In genomic region chr3:171353423-171353822, GRCh38 we compare ENCODE assay signal across 23 cellular contexts.
DNase-seq lines count a peak whose midpoint lies in the region; ATAC-seq and TF ChIP-seq lines count a peak whose summit lies in the region.
"Had no signal": no experiment of that assay in that cellular context is flagged by ENCODE, and none has a peak within 500 bp of the region (broad histone marks: within the 10 kb centered on the region; RNA-seq: fewer than 3 reads in every experiment).

No MANE protein-coding gene starts in this region.

- in situ Hi-C loops in gastrocnemius medialis (cut with MboI; ENCODE audit: low sequenced_read_pairs in 4 of 4), result no loop called here

- H3K9me3 ChIP-seq in gastrocnemius medialis, result no peaks in the 10 kb centered on the region
- H3K9me3 ChIP-seq: ovary had no signal

- peak overlapping the region in 2 of 4 donors; percentile 15 to 29 for H3K27ac ChIP-seq in gastrocnemius medialis
- H3K27ac ChIP-seq: hepatocyte, ovary had no signal

- intact Hi-C loops in gastrocnemius medialis (cut with DNase I; ENCODE audit: low total_unique reads), result no loop called here

- H3K36me3 Mint-ChIP-seq in endothelial cell (ENCODE audit: low read depth, unreplicated experiment), result no peaks in the 10 kb centered on the region
- H3K36me3 Mint-ChIP-seq: activated CD4-positive, alpha-beta memory T cell treated with anti-CD3 and anti-CD28 coated beads for 36 hours; activated naive CD8-positive, alpha-beta T cell treated with anti-CD3 and anti-CD28 coated beads for 36 hours; natural killer cell treated with Interleukin-12 subunit alpha and Interleukin-12 subunit beta and Interleukin-15 and Interleukin-18, amount 100 ng/mL, for 72 hours; stimulated activated memory B cell treated with anti-CD40 and anti-IgM and Interleukin-4, amounts not matched to agents 10 μg/mL and 1 μg/mL and 100 μg/mL, for 72 hours had no signal

- H3K36me3 ChIP-seq in gastrocnemius medialis, result no peaks in the 10 kb centered on the region
- H3K36me3 ChIP-seq: ovary had no signal

- H3K27me3 ChIP-seq in gastrocnemius medialis, result no peaks in the 10 kb centered on the region
- H3K27me3 ChIP-seq: hepatocyte, ovary had no signal

- H3K27ac Mint-ChIP-seq in endothelial cell (ENCODE audit: unreplicated experiment), result no peak overlapping the region
- H3K27ac Mint-ChIP-seq: activated CD4-positive, alpha-beta memory T cell treated with anti-CD3 and anti-CD28 coated beads for 36 hours; activated naive CD8-positive, alpha-beta T cell treated with anti-CD3 and anti-CD28 coated beads for 36 hours; natural killer cell treated with Interleukin-12 subunit alpha and Interleukin-12 subunit beta and Interleukin-15 and Interleukin-18, amount 100 ng/mL, for 72 hours; stimulated activated memory B cell treated with anti-CD40 and anti-IgM and Interleukin-4, amounts not matched to agents 10 μg/mL and 1 μg/mL and 100 μg/mL, for 72 hours had no signal

- H3K4me3 Mint-ChIP-seq in endothelial cell (ENCODE audit: unreplicated experiment), result no peak overlapping the region
- H3K4me3 Mint-ChIP-seq: activated CD4-positive, alpha-beta memory T cell treated with anti-CD3 and anti-CD28 coated beads for 36 hours; activated naive CD8-positive, alpha-beta T cell treated with anti-CD3 and anti-CD28 coated beads for 36 hours; natural killer cell treated with Interleukin-12 subunit alpha and Interleukin-12 subunit beta and Interleukin-15 and Interleukin-18, amount 100 ng/mL, for 72 hours; stimulated activated memory B cell treated with anti-CD40 and anti-IgM and Interleukin-4, amounts not matched to agents 10 μg/mL and 1 μg/mL and 100 μg/mL, for 72 hours had no signal

- peak; percentile 19 for DNase-seq in EL
- DNase-seq in LHCN-M2 (ENCODE audit: low read depth), result peak; percentile 29
- peak; percentile 84 for DNase-seq in epithelial cell of esophagus (ENCODE audit: low read depth)
- no peak for DNase-seq in gastrocnemius medialis
- no peak for DNase-seq in activated CD8-positive, alpha-beta memory T cell treated with anti-CD3 and anti-CD28 coated beads, Interleukin-2, amount 50 U/mL, for 4 hours
- DNase-seq in endothelial cell (ENCODE audit: low spot score), result no peak
- DNase-seq in hepatic stellate cell (ENCODE audit: low spot score), result no peak
- DNase-seq: activated CD4-positive, alpha-beta memory T cell treated with anti-CD3 and anti-CD28 coated beads for 36 hours; activated effector memory CD4-positive, alpha-beta T cell treated with Interleukin-2 at 50 U/mL for 16 hours; activated naive CD8-positive, alpha-beta T cell treated with anti-CD3 and anti-CD28 coated beads for 36 hours; C1 segment of cervical spinal cord; cerebellar nuclear complex; Karpas-422; NCI-H187 treated with DMSO at 0.1 percent for 48 hours; NCI-H69; ovary; right cardiac atrium; stimulated activated CD4-positive, alpha-beta T cell treated with anti-CD3 and anti-CD28 coated beads, Interleukin-4, amount 100 ng/mL, for 1 hour; SW 1271 had no signal

- peaks cover 15 to 32% of the 10 kb centered on the region in 2 donors for H3K4me1 ChIP-seq in gastrocnemius medialis

- H3K9me3 Mint-ChIP-seq in endothelial cell (ENCODE audit: unreplicated experiment), result no peaks in the 10 kb centered on the region
- H3K9me3 Mint-ChIP-seq: activated CD4-positive, alpha-beta memory T cell treated with anti-CD3 and anti-CD28 coated beads for 36 hours; activated naive CD8-positive, alpha-beta T cell treated with anti-CD3 and anti-CD28 coated beads for 36 hours; natural killer cell treated with Interleukin-12 subunit alpha and Interleukin-12 subunit beta and Interleukin-15 and Interleukin-18, amount 100 ng/mL, for 72 hours had no signal

- no peak for TF ChIP-seq POLR2A in gastrocnemius medialis (IDR thresholded peaks at IDR 0.05)

- ATAC-seq in gastrocnemius medialis, result peak; percentile 26 to 30
- ATAC-seq: natural killer cell treated with Interleukin-12 subunit alpha and Interleukin-12 subunit beta and Interleukin-15 and Interleukin-18, amount 100 ng/mL, for 72 hours; right cardiac atrium; Right ventricle myocardium inferior; stimulated activated memory B cell treated with anti-CD40 and anti-IgM and Interleukin-4, amounts not matched to agents 10 μg/mL and 1 μg/mL and 100 μg/mL, for 72 hours had no signal

- H3K4me3 ChIP-seq in epithelial cell of esophagus (ENCODE audit: low read length) (no peak overlapping the region), gastrocnemius medialis (no peak overlapping the region)
- H3K4me3 ChIP-seq: hepatocyte, ovary had no signal

- TF ChIP-seq CTCF in epithelial cell of esophagus (IDR thresholded peaks at IDR 0.05; ENCODE audit: insufficient read depth, low read depth, low read length, missing control alignments) (no peak), gastrocnemius medialis (IDR thresholded peaks at IDR 0.05 in 4 of 5, conservative IDR thresholded peaks at IDR 0.05 in 1 of 5) (no peak), endothelial cell (IDR thresholded peaks at IDR 0.05; ENCODE audit: unreplicated experiment) (no peak)

- peaks cover 11% of the 10 kb centered on the region for H3K27me3 Mint-ChIP-seq in endothelial cell (ENCODE audit: unreplicated experiment)
- H3K27me3 Mint-ChIP-seq: activated CD4-positive, alpha-beta memory T cell treated with anti-CD3 and anti-CD28 coated beads for 36 hours; activated naive CD8-positive, alpha-beta T cell treated with anti-CD3 and anti-CD28 coated beads for 36 hours; natural killer cell treated with Interleukin-12 subunit alpha and Interleukin-12 subunit beta and Interleukin-15 and Interleukin-18, amount 100 ng/mL, for 72 hours; stimulated activated memory B cell treated with anti-CD40 and anti-IgM and Interleukin-4, amounts not matched to agents 10 μg/mL and 1 μg/mL and 100 μg/mL, for 72 hours had no signal

- peaks cover 43% of the 10 kb centered on the region for H3K4me1 Mint-ChIP-seq in endothelial cell (ENCODE audit: unreplicated experiment)
- H3K4me1 Mint-ChIP-seq: stimulated activated memory B cell treated with anti-CD40 and anti-IgM and Interleukin-4, amounts not matched to agents 10 μg/mL and 1 μg/mL and 100 μg/mL, for 72 hours had no signal

Comparison
In these comparisons a context has a peak if more than half of its experiments do, and no peak if none do; other contexts are left out.
1. DNase-seq: peak in EL (single experiment), LHCN-M2 (single experiment) and epithelial cell of esophagus (single experiment); none in gastrocnemius medialis (0 of 2), activated CD8-positive, alpha-beta memory T cell treated with anti-CD3 and anti-CD28 coated beads, Interleukin-2, amount 50 U/mL, for 4 hours (single experiment), endothelial cell (single experiment) and hepatic stellate cell (single experiment).